ENCODE assay signal across 23 cellular contexts in the genomic region with DNA sequence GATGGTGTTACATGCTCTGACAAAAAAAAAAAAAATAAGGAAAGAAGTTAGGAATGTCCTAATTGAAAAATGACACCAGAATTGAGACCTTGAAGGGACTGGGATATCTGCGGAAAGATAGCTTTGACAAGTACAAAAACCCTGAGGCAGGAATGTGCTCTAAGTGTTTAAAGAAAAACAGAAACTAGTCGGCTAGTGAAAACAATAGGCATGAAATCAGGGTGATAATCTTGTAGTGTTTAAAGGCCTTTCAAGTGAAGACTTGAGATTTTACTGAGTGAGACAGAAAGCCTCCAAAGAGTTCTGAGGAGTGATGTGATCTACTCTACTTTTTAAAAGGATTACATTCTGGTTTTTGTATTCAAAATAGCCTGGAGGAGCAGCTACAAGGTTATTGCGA.
A peak's percentile ranks its signal among the peaks of the same experiment; 100 is the strongest.
DNase-seq lines count a peak whose midpoint lies in the region; ATAC-seq, FAIRE-seq and TF ChIP-seq lines count a peak whose summit lies in the region.
"Had no signal": no experiment of that assay in that cellular context is flagged by ENCODE, and none has a peak within 500 bp of the region (broad histone marks: within the 10 kb centered on the region; RNA-seq: fewer than 3 reads in every experiment).

No MANE protein-coding gene starts in this region.

- no peak overlapping the region for H3K14ac ChIP-seq in H1 (ENCODE audit: insufficient read length)

- 88% methylated on average over 3 of the region's 3 CpGs; no CpG with 5 or more reads in 1 of the 2 experiments for WGBS in H1 (ENCODE audit: extremely low coverage in 1 of 2, insufficient coverage in 1 of 2, insufficient read length in 1 of 2, insufficient replicate concordance in 2 of 2, low coverage in 1 of 2, low lambda C conversion rate in 2 of 2, missing lambda C conversion rate in 1 of 2), 2 experiments
- 50 to 54% methylated on average over 3 of the region's 3 CpGs for WGBS in upper lobe of left lung, 2 donors
- WGBS in psoas muscle, 3 donors, result 65 to 70% (median 70%) methylated on average over 3 of the region's 3 CpGs

- no peak overlapping the region for H2AK5ac ChIP-seq in H1 (ENCODE audit: low read depth, low read length)

- FAIRE-seq in H1 (lab: Jason Lieb, UNC), result no peak
- FAIRE-seq: G401.6, pancreas had no signal

- no peaks in the 10 kb centered on the region for H3K9me3 ChIP-seq in cardiac muscle cell (ENCODE audit: low read depth)
- no peaks in the 10 kb centered on the region for H3K9me3 ChIP-seq in H1 (ENCODE audit: insufficient read depth in 2 of 2, low read depth in 1 of 2, low read length in 1 of 2)
- no peaks in the 10 kb centered on the region for H3K9me3 ChIP-seq in upper lobe of left lung
- H3K9me3 ChIP-seq in psoas muscle, result no peaks in the 10 kb centered on the region
- H3K9me3 ChIP-seq: heart right ventricle, pancreas, sigmoid colon had no signal

- no peak overlapping the region for H3K56ac ChIP-seq in H1 (replicated peaks; ENCODE audit: insufficient read length, low read depth, low read length)

- H2BK120ac ChIP-seq in H1 (replicated peaks; ENCODE audit: low read depth, low read length), result no peak overlapping the region

- H3K27me3 ChIP-seq in cardiac muscle cell (no peaks in the 10 kb centered on the region), H1 (replicated peaks in 1 of 4; ENCODE audit: control insufficient read depth in 3 of 4, extremely low read depth in 1 of 4, insufficient read depth in 3 of 4, low read length in 3 of 4) (no peaks in the 10 kb centered on the region), upper lobe of left lung (no peaks in the 10 kb centered on the region), psoas muscle (ENCODE audit: insufficient read depth in 3 of 3, low read length in 2 of 3) (no peaks in the 10 kb centered on the region)
- H3K27me3 ChIP-seq: heart right ventricle, pancreas, sigmoid colon had no signal

- no peak overlapping the region for H3K18ac ChIP-seq in H1 (ENCODE audit: extremely low read depth, low read length)

- no peak overlapping the region for H3K4me3 Mint-ChIP-seq in neural crest cell
- H3K4me3 Mint-ChIP-seq: activated naive CD8-positive, alpha-beta T cell treated with anti-CD3 and anti-CD28 coated beads for 36 hours; CD4-positive, alpha-beta T cell; naive thymus-derived CD4-positive, alpha-beta T cell had no signal

- no peak for TF ChIP-seq EP300 in H1 (IDR thresholded peaks at IDR 0.05; ENCODE audit: borderline replicate concordance in 1 of 2, low read depth in 2 of 2, low read length in 2 of 2)
- no peak for TF ChIP-seq EP300 in upper lobe of left lung (IDR thresholded peaks at IDR 0.05)

- H3K27me3 Mint-ChIP-seq in neural crest cell (ENCODE audit: low read depth), result no peaks in the 10 kb centered on the region
- H3K27me3 Mint-ChIP-seq: CD4-positive, alpha-beta T cell had no signal

- no peak overlapping the region for H4K8ac ChIP-seq in H1 (ENCODE audit: extremely low read depth, insufficient read depth, low read length)

- H3K4me1 Mint-ChIP-seq in neural crest cell, result peaks cover 13% of the 10 kb centered on the region
- H3K4me1 Mint-ChIP-seq: activated naive CD8-positive, alpha-beta T cell treated with anti-CD3 and anti-CD28 coated beads for 36 hours; naive thymus-derived CD4-positive, alpha-beta T cell had no signal

- no peak overlapping the region for H4K91ac ChIP-seq in H1 (replicated peaks; ENCODE audit: insufficient read length, low read length)

- no peak overlapping the region for H2BK15ac ChIP-seq in H1 (ENCODE audit: low read length)

- no peak overlapping the region for H3K9ac ChIP-seq in H1 (replicated peaks in 1 of 4; ENCODE audit: extremely low read depth in 1 of 4, low read depth in 3 of 4, low read length in 3 of 4)

- DNase-seq in cardiac muscle cell (ENCODE audit: low read depth in 1 of 2, low spot score in 1 of 2), result peak in 1 of 2 donors; percentile 37
- DNase-seq in Right ventricle myocardium superior, result no peak
- DNase-seq in H1 (ENCODE audit: low read depth in 1 of 2, low spot score in 2 of 2), result no peak
- DNase-seq in neural crest cell (ENCODE audit: low read depth, low spot score), result no peak
- DNase-seq in upper lobe of left lung, result no peak
- no peak for DNase-seq in NCI-H2196 (lab: John Stamatoyannopoulos, UW; ENCODE audit: unreplicated experiment)
- DNase-seq in activated CD4-positive, alpha-beta T cell treated with anti-CD3 and anti-CD28 coated beads for 4 hours, result no peak
- DNase-seq in psoas muscle, result no peak
- DNase-seq: activated naive CD8-positive, alpha-beta T cell treated with anti-CD3 and anti-CD28 coated beads for 36 hours; CD4-positive, alpha-beta T cell; DMS153; erythroblast; heart right ventricle; KG1; MV-4-11; naive thymus-derived CD4-positive, alpha-beta T cell; NCI-H1694 treated with DMSO at 0.1 percent for 48 hours; pancreas; RPMI8226; sigmoid colon had no signal

- CTCF ChIA-PET in H1 (lab: Charles Lee; ENCODE audit: partially characterized antibody), result interaction anchor here (0.8 to 1.7 kb wide), 6 partner anchors 17 to 258 kb away, joined by 3 to 6 read pairs (median 4); no protein-coding TSS in a partner anchor

- no peaks in the 10 kb centered on the region for H3K79me1 ChIP-seq in H1 (ENCODE audit: low read depth, low read length)

- H3K23ac ChIP-seq in H1 (ENCODE audit: insufficient read length), result no peak overlapping the region

- H4K20me1 ChIP-seq in H1 (replicated peaks in 1 of 2; ENCODE audit: control insufficient read depth in 1 of 2, insufficient read depth in 2 of 2, low read length in 2 of 2), result no peaks in the 10 kb centered on the region

- H2BK5ac ChIP-seq in H1 (ENCODE audit: low read depth, low read length), result no peak overlapping the region

- intact Hi-C loops in Right ventricle myocardium superior (cut with DNase I) (no loop called here), psoas muscle (cut with DNase I) (loop anchor here in 1 of 2 donors (10.0 kb wide), 1 partner anchor 111 kb away; a partner anchor contains a TSS)

- POLR2A ChIA-PET in H1 (lab: Charles Lee; ENCODE audit: partially characterized antibody), result interaction anchor here (1.3 to 1.8 kb wide), 2 partner anchors 9 to 180 kb away, joined by 3 to 5 read pairs; no protein-coding TSS in a partner anchor

- H3K27ac ChIP-seq in cardiac muscle cell (peak overlapping the region; percentile 79), H1 (ENCODE audit: low read depth, low read length) (no peak overlapping the region), upper lobe of left lung (peak overlapping the region in 3 of 4 donors; percentile 31 to 59 (median 57)), psoas muscle (no peak overlapping the region)
- H3K27ac ChIP-seq: heart right ventricle, sigmoid colon, SK-N-MC, VCaP had no signal

- H3K9me3 Mint-ChIP-seq in neural crest cell, result no peaks in the 10 kb centered on the region
- H3K9me3 Mint-ChIP-seq: activated naive CD8-positive, alpha-beta T cell treated with anti-CD3 and anti-CD28 coated beads for 36 hours; CD4-positive, alpha-beta T cell had no signal

- peaks cover 29% of the 10 kb centered on the region for H3K4me1 ChIP-seq in cardiac muscle cell (ENCODE audit: low read depth)
- H3K4me1 ChIP-seq in H1 (replicated peaks in 1 of 4; ENCODE audit: control insufficient read depth in 3 of 4, insufficient read depth in 4 of 4, low read length in 3 of 4), result no peaks in the 10 kb centered on the region
- H3K4me1 ChIP-seq in upper lobe of left lung, result peaks cover 8 to 24% (median 11%) of the 10 kb centered on the region in 4 donors
- no peaks in the 10 kb centered on the region for H3K4me1 ChIP-seq in psoas muscle

- ATAC-seq in Right ventricle myocardium superior (ENCODE audit: poor library complexity) (no peak), upper lobe of left lung (ENCODE audit: low FRiP score in 2 of 2) (no peak), psoas muscle (no peak)
- ATAC-seq: heart right ventricle; naive thymus-derived CD4-positive, alpha-beta T cell had no signal

- H3K23me2 ChIP-seq in H1 (ENCODE audit: low read depth, low read length), result no peaks in the 10 kb centered on the region

- H3K36me3 Mint-ChIP-seq in neural crest cell (ENCODE audit: low read depth), result no peaks in the 10 kb centered on the region
- H3K36me3 Mint-ChIP-seq: activated naive CD8-positive, alpha-beta T cell treated with anti-CD3 and anti-CD28 coated beads for 36 hours; naive thymus-derived CD4-positive, alpha-beta T cell had no signal

- H3K36me3 ChIP-seq in cardiac muscle cell (no peaks in the 10 kb centered on the region), H1 (ENCODE audit: control insufficient read depth in 2 of 4, insufficient read depth in 4 of 4, low read length in 3 of 4) (no peaks in the 10 kb centered on the region), upper lobe of left lung (no peaks in the 10 kb centered on the region), psoas muscle (ENCODE audit: insufficient read depth in 1 of 2, low read depth in 1 of 2) (no peaks in the 10 kb centered on the region)
- H3K36me3 ChIP-seq: pancreas, sigmoid colon had no signal

- no peak overlapping the region for H2BK20ac ChIP-seq in H1 (ENCODE audit: low read length)

- peak overlapping the region; percentile 29 for H3K27ac Mint-ChIP-seq in neural crest cell (ENCODE audit: unreplicated experiment)
- H3K27ac Mint-ChIP-seq: activated naive CD8-positive, alpha-beta T cell treated with anti-CD3 and anti-CD28 coated beads for 36 hours; CD4-positive, alpha-beta T cell; naive thymus-derived CD4-positive, alpha-beta T cell had no signal

- TF ChIP-seq POLR2A in H1 (IDR thresholded peaks at IDR 0.05; ENCODE audit: control extremely low read depth in 1 of 2, low read depth in 2 of 2, low read length in 2 of 2) (no peak), upper lobe of left lung (IDR thresholded peaks at IDR 0.05) (no peak)

- no peak overlapping the region for H4K5ac ChIP-seq in H1 (ENCODE audit: insufficient read length, low read depth, low read length)

- TF ChIP-seq RAD21 in H1 (IDR thresholded peaks at IDR 0.05 in 1 of 2, conservative IDR thresholded peaks at IDR 0.05 in 1 of 2; ENCODE audit: low read depth in 2 of 2, low read length in 2 of 2), result no peak

- no peaks in the 10 kb centered on the region for H3K79me2 ChIP-seq in H1 (ENCODE audit: control insufficient read depth in 1 of 2, insufficient read depth in 2 of 2, low read length in 2 of 2)

- H2AFZ ChIP-seq in H1 (ENCODE audit: low read length), result peak overlapping the region; percentile 20; the same call in 1 of the 2 replicates

- H3K4ac ChIP-seq in H1 (replicated peaks; ENCODE audit: insufficient read length, low read depth, low read length), result no peak overlapping the region

- no peak overlapping the region for H2BK12ac ChIP-seq in H1 (ENCODE audit: low read depth, low read length)

- H3K4me2 ChIP-seq in H1 (ENCODE audit: insufficient read depth in 1 of 2, low read depth in 2 of 2, low read length in 2 of 2), result no peak overlapping the region

- TF ChIP-seq CTCF in cardiac muscle cell (IDR thresholded peaks at IDR 0.05; ENCODE audit: low read depth, low read length) (no peak), H1 (IDR thresholded peaks at IDR 0.05; ENCODE audit: control extremely low read depth in 1 of 3, insufficient read depth in 1 of 3, low read depth in 1 of 3, low read length in 3 of 3) (no peak), neural crest cell (conservative IDR thresholded peaks at IDR 0.05) (no peak), upper lobe of left lung (IDR thresholded peaks at IDR 0.05) (no peak), psoas muscle (IDR thresholded peaks at IDR 0.05) (no peak)

- H3K4me3 ChIP-seq in cardiac muscle cell, result no peak overlapping the region
- no peak overlapping the region for H3K4me3 ChIP-seq in H1 (ENCODE audit: extremely low read depth in 1 of 4, insufficient read depth in 2 of 4, low read depth in 3 of 4, low read length in 4 of 4)
- H3K4me3 ChIP-seq in upper lobe of left lung, result no peak overlapping the region
- no peak overlapping the region for H3K4me3 ChIP-seq in psoas muscle
- H3K4me3 ChIP-seq: heart right ventricle, pancreas, sigmoid colon, SK-N-MC had no signal

Comparison
In these comparisons a context has a peak if more than half of its experiments do, and no peak if none do; other contexts are left out.
1. H3K27ac ChIP-seq: peak in cardiac muscle cell (single experiment) and upper lobe of left lung (3 of 4); none in H1 (single experiment) and psoas muscle (single experiment).